In genomic region chr16:1965610-1966009, GRCh38 we compare ENCODE assay signal across 8 cellular contexts. TPM values are rescaled to one million over a fixed set of nuclear protein-coding genes. Genes with fewer than 3 reads are reported as not detected.
DNase-seq lines count a peak whose midpoint lies in the region; ATAC-seq and TF ChIP-seq lines count a peak whose summit lies in the region.

No MANE protein-coding gene starts in this region.

- TF ChIP-seq POLR2A in stomach (IDR thresholded peaks at IDR 0.05): no peak

- peak; percentile 31 for DNase-seq in NCI-H82 (lab: John Stamatoyannopoulos, UW)
- DNase-seq in NCI-H82 treated with DMSO at 0.1 percent for 48 hours (lab: John Stamatoyannopoulos, UW; ENCODE audit: unreplicated experiment): no peak
- no peak for DNase-seq in activated T-cell treated with anti-CD3 and anti-CD28 coated beads, Interleukin-2, amount 50 U/mL, for 72 hours
- DNase-seq in immature natural killer cell: no peak
- no peak for DNase-seq in stomach
- DNase-seq in COLO829 (ENCODE audit: low spot score): no peak
- no peak for DNase-seq in cortex of kidney (lab: John Stamatoyannopoulos, UW)

- 35 to 48% (median 44%) methylated on average over 9 of the region's 9 CpGs for WGBS in stomach, 5 donors

- intact Hi-C loops in stomach (cut with DNase I; ENCODE audit: low total_unique reads): no loop called here

- ATAC-seq in activated T-cell treated with anti-CD3 and anti-CD28 coated beads, Interleukin-2, amount 50 U/mL, for 72 hours (replicated peaks in 1 of 2): no peak
- ATAC-seq in GM21381 (IDR thresholded peaks at IDR 0.05; ENCODE audit: unreplicated experiment): no peak

- H3K27ac ChIP-seq in stomach: peak overlapping the region; percentile 94 to 98 (median 97)

- TF ChIP-seq CTCF in stomach (IDR thresholded peaks at IDR 0.05): no peak

- H3K4me3 Mint-ChIP-seq in activated T-cell treated with anti-CD3 and anti-CD28 coated beads, Interleukin-2, amount 50 U/mL, for 72 hours: peak overlapping the region; percentile 91 to 97
- H3K4me3 Mint-ChIP-seq in immature natural killer cell: peak overlapping the region; percentile 89 to 94 (median 92)

- TF ChIP-seq EP300 in stomach (IDR thresholded peaks at IDR 0.05): no peak

- peaks cover 23 to 31% (median 26%) of the 10 kb centered on the region in 4 donors for H3K36me3 ChIP-seq in stomach

- H3K4me1 ChIP-seq in stomach: peaks cover 35 to 58% (median 41%) of the 10 kb centered on the region in 4 donors

- H3K9me3 ChIP-seq in stomach: no peaks in the 10 kb centered on the region

- peaks cover 14 to 29% of the 10 kb centered on the region in 2 donors for H3K36me3 Mint-ChIP-seq in activated T-cell treated with anti-CD3 and anti-CD28 coated beads, Interleukin-2, amount 50 U/mL, for 72 hours (ENCODE audit: insufficient read depth in 2 of 2)
- peaks cover 8 to 13% (median 11%) of the 10 kb centered on the region in 3 donors for H3K36me3 Mint-ChIP-seq in immature natural killer cell

- H3K27ac Mint-ChIP-seq in activated T-cell treated with anti-CD3 and anti-CD28 coated beads, Interleukin-2, amount 50 U/mL, for 72 hours: peak overlapping the region; percentile 96
- peak overlapping the region; percentile 93 to 97 (median 96) for H3K27ac Mint-ChIP-seq in immature natural killer cell

- H3K4me3 ChIP-seq in stomach: peak overlapping the region; percentile 75 to 90 (median 83)

- H3K9me3 Mint-ChIP-seq in activated T-cell treated with anti-CD3 and anti-CD28 coated beads, Interleukin-2, amount 50 U/mL, for 72 hours: no peaks in the 10 kb centered on the region
- H3K9me3 Mint-ChIP-seq in immature natural killer cell: no peaks in the 10 kb centered on the region

- no peaks in the 10 kb centered on the region for H3K27me3 ChIP-seq in stomach

- no peaks in the 10 kb centered on the region for H3K27me3 Mint-ChIP-seq in activated T-cell treated with anti-CD3 and anti-CD28 coated beads, Interleukin-2, amount 50 U/mL, for 72 hours (ENCODE audit: low read depth)
- H3K27me3 Mint-ChIP-seq in immature natural killer cell (ENCODE audit: low read depth in 3 of 3): peaks cover 14 to 28% (median 16%) of the 10 kb centered on the region in 3 donors

- H3K4me1 Mint-ChIP-seq in activated T-cell treated with anti-CD3 and anti-CD28 coated beads, Interleukin-2, amount 50 U/mL, for 72 hours (ENCODE audit: low read depth): peaks cover 46% of the 10 kb centered on the region
- H3K4me1 Mint-ChIP-seq in immature natural killer cell: peaks cover 32 to 39% of the 10 kb centered on the region in 2 donors

RNA-seq across cellular contexts. Expression of gene RPS2, which starts 1.0 kb away (rescaled TPM):
- total RNA-seq in activated T-cell treated with anti-CD3 and anti-CD28 coated beads, Interleukin-2, amount 50 U/mL, for 72 hours: 1,000 to 10,000 TPM; 5,556 to 5,984 TPM
- 1,000 to 10,000 TPM; 2,221 to 2,989 (median 2,668) TPM for polyA plus RNA-seq in immature natural killer cell
- total RNA-seq in stomach: 1,000 to 10,000 TPM in 4 of 5 donors, 100 to 1,000 TPM in 1; 997 to 2,615 (median 1,653) TPM
- polyA plus RNA-seq in stomach: 1,000 to 10,000 TPM; 2,720 to 4,842 (median 2,788) TPM

RNA-seq across cellular contexts. Expression of gene RNF151, which starts 1.0 kb away (rescaled TPM):
- total RNA-seq in activated T-cell treated with anti-CD3 and anti-CD28 coated beads, Interleukin-2, amount 50 U/mL, for 72 hours: under 1 TPM in 1 of 2 donors, not detected in 1; 0.81 TPM
- polyA plus RNA-seq in immature natural killer cell (not detected), stomach (not detected)
- not detected for total RNA-seq in stomach

RNA-seq across cellular contexts. Expression of gene TBL3, which starts 6.2 kb away (rescaled TPM):
- total RNA-seq in activated T-cell treated with anti-CD3 and anti-CD28 coated beads, Interleukin-2, amount 50 U/mL, for 72 hours: 10 to 100 TPM; 22.6 to 24.4 TPM
- polyA plus RNA-seq in immature natural killer cell (10 to 100 TPM; 34.4 to 66.1 (median 59.8) TPM), stomach (10 to 100 TPM; 32.7 to 52.7 (median 48.9) TPM)
- total RNA-seq in stomach: 100 to 1,000 TPM in 1 of 5 donors, 10 to 100 TPM in 3, 1 to 10 TPM in 1; 9.4 to 174 (median 26.3) TPM

RNA-seq across cellular contexts. Expression of gene NDUFB10, which starts 6.3 kb away (rescaled TPM):
- total RNA-seq in activated T-cell treated with anti-CD3 and anti-CD28 coated beads, Interleukin-2, amount 50 U/mL, for 72 hours: 10 to 100 TPM; 69.3 to 98.3 TPM
- polyA plus RNA-seq in immature natural killer cell (100 to 1,000 TPM; 201 to 232 (median 203) TPM), stomach (100 to 1,000 TPM; 242 to 285 (median 253) TPM)
- 100 to 1,000 TPM in 1 of 5 donors, 10 to 100 TPM in 4; 28.6 to 119 (median 57.5) TPM for total RNA-seq in stomach

RNA-seq across cellular contexts. Expression of gene RPL3L, which starts 11.1 kb away (rescaled TPM):
- under 1 TPM; 0.38 to 0.51 TPM for total RNA-seq in activated T-cell treated with anti-CD3 and anti-CD28 coated beads, Interleukin-2, amount 50 U/mL, for 72 hours
- polyA plus RNA-seq in immature natural killer cell: not detected
- total RNA-seq in stomach: not detected
- polyA plus RNA-seq in stomach: under 1 TPM in 2 of 3 donors, not detected in 1; 0.05 to 0.19 TPM
